In genomic region chr11:119363081-119363861, GRCh38 we compare ENCODE assay signal across 7 cellular contexts. TPM values are rescaled to one million over a fixed set of nuclear protein-coding genes. Genes with fewer than 3 reads are reported as not detected.
DNase-seq lines count a peak whose midpoint lies in the region; ATAC-seq and TF ChIP-seq lines count a peak whose summit lies in the region.

No MANE protein-coding gene starts in this region.

- intact Hi-C loops in ascending aorta (cut with DNase I): no loop called here

- no peaks in the 10 kb centered on the region for H3K36me3 ChIP-seq in ascending aorta

- H3K4me3 ChIP-seq in HL-60 (replicated peaks; ENCODE audit: insufficient read depth, low read length) (peak overlapping the region; percentile 31), ascending aorta (peak overlapping the region; percentile 48 to 65)

- H3K27me3 Mint-ChIP-seq in stimulated activated memory B cell treated with anti-CD40 and anti-IgM and Interleukin-4, amounts not matched to agents 10 μg/mL and 1 μg/mL and 100 μg/mL, for 72 hours: peaks cover 60% of the 10 kb centered on the region

- H3K9me3 Mint-ChIP-seq in stimulated activated memory B cell treated with anti-CD40 and anti-IgM and Interleukin-4, amounts not matched to agents 10 μg/mL and 1 μg/mL and 100 μg/mL, for 72 hours: no peaks in the 10 kb centered on the region

- DNase-seq in HL-60 (ENCODE audit: low read depth in 1 of 2, low spot score in 1 of 2) (no peak), ascending aorta (ENCODE audit: low spot score in 2 of 2) (peak in 1 of 2 donors; percentile 60), iPS-NIHi7 (ENCODE audit: extremely low spot score) (no peak), T-helper 9 cell (no peak)

- no peaks in the 10 kb centered on the region for H3K36me3 Mint-ChIP-seq in stimulated activated memory B cell treated with anti-CD40 and anti-IgM and Interleukin-4, amounts not matched to agents 10 μg/mL and 1 μg/mL and 100 μg/mL, for 72 hours

- peak overlapping the region; percentile 10 for H3K4me3 Mint-ChIP-seq in stimulated activated memory B cell treated with anti-CD40 and anti-IgM and Interleukin-4, amounts not matched to agents 10 μg/mL and 1 μg/mL and 100 μg/mL, for 72 hours

- peaks cover 16 to 35% of the 10 kb centered on the region in 2 donors for H3K4me1 ChIP-seq in ascending aorta

- ATAC-seq in stimulated activated memory B cell treated with anti-CD40 and anti-IgM and Interleukin-4, amounts not matched to agents 10 μg/mL and 1 μg/mL and 100 μg/mL, for 72 hours: no peak
- ATAC-seq in GM18519 (IDR thresholded peaks at IDR 0.05; ENCODE audit: low FRiP score, unreplicated experiment): no peak

- H3K27ac Mint-ChIP-seq in stimulated activated memory B cell treated with anti-CD40 and anti-IgM and Interleukin-4, amounts not matched to agents 10 μg/mL and 1 μg/mL and 100 μg/mL, for 72 hours: no peak overlapping the region

- H3K4me1 Mint-ChIP-seq in stimulated activated memory B cell treated with anti-CD40 and anti-IgM and Interleukin-4, amounts not matched to agents 10 μg/mL and 1 μg/mL and 100 μg/mL, for 72 hours: peaks cover 24% of the 10 kb centered on the region

- H3K27ac ChIP-seq in HL-60 (replicated peaks) (no peak overlapping the region), ascending aorta (peak overlapping the region in 1 of 2 donors; percentile 4), layer of hippocampus (ENCODE audit: low read depth, low read length) (peak overlapping the region; percentile 88)

- no peak for TF ChIP-seq CTCF in HL-60 (IDR thresholded peaks at IDR 0.05; ENCODE audit: insufficient read depth, low read length)
- no peak for TF ChIP-seq CTCF in ascending aorta (IDR thresholded peaks at IDR 0.05)

- no peaks in the 10 kb centered on the region for H3K9me3 ChIP-seq in ascending aorta

- H3K27me3 ChIP-seq in HL-60 (ENCODE audit: insufficient read depth, poor library complexity, severe bottlenecking) (peaks cover 12% of the 10 kb centered on the region), ascending aorta (no peaks in the 10 kb centered on the region), layer of hippocampus (ENCODE audit: control insufficient read depth, insufficient read depth, low read length) (no peaks in the 10 kb centered on the region)

RNA-seq across cellular contexts. Expression of gene MFRP, which starts 16.8 kb away (rescaled TPM):
- not detected for total RNA-seq in ascending aorta

RNA-seq across cellular contexts. Expression of gene USP2, which starts 18.2 kb away (rescaled TPM):
- not detected for total RNA-seq in ascending aorta

RNA-seq across cellular contexts. Expression of gene C1QTNF5, which starts 22.6 kb away (rescaled TPM):
- 95.8 TPM for total RNA-seq in ascending aorta

RNA-seq across cellular contexts. Expression of gene RNF26, which starts 28.9 kb away (rescaled TPM):
- 16.8 TPM for total RNA-seq in ascending aorta

RNA-seq across cellular contexts. Expression of gene MCAM, which starts 46.3 kb away (rescaled TPM):
- total RNA-seq in ascending aorta: 2,975 TPM
